In genomic region chr15:44535509-44536297, GRCh38 we compare ENCODE assay signal across 7 cellular contexts. TPM values are rescaled to one million over a fixed set of nuclear protein-coding genes. Genes with fewer than 3 reads are reported as not detected.
DNase-seq lines count a peak whose midpoint lies in the region; ATAC-seq, FAIRE-seq and TF ChIP-seq lines count a peak whose summit lies in the region.

No MANE protein-coding gene starts in this region.

- H3K27me3 ChIP-seq in adipocyte (replicated peaks; ENCODE audit: control insufficient read depth, insufficient read depth, low read length) (no peaks in the 10 kb centered on the region), small intestine (ENCODE audit: control insufficient read depth in 2 of 2, insufficient read depth in 2 of 2, low read length in 2 of 2) (no peaks in the 10 kb centered on the region)

- ATAC-seq in GM18511 (IDR thresholded peaks at IDR 0.05; ENCODE audit: unreplicated experiment) (peak; percentile 2), HG03159 (IDR thresholded peaks at IDR 0.05; ENCODE audit: unreplicated experiment) (no peak)

- H3K9me3 ChIP-seq in adipocyte (ENCODE audit: control insufficient read depth, low read length) = no peaks in the 10 kb centered on the region
- H3K9me3 ChIP-seq in iPS-18c (ENCODE audit: control insufficient read depth, insufficient read depth, low read length) = no peaks in the 10 kb centered on the region
- no peaks in the 10 kb centered on the region for H3K9me3 ChIP-seq in small intestine (ENCODE audit: control insufficient read depth, low read depth)

- FAIRE-seq in small intestine (lab: Jason Lieb, UNC) = no peak

- H3K4me1 ChIP-seq in adipocyte (ENCODE audit: control insufficient read depth, insufficient read depth, low read length) = peaks cover 30% of the 10 kb centered on the region
- no peaks in the 10 kb centered on the region for H3K4me1 ChIP-seq in small intestine (ENCODE audit: control insufficient read depth in 2 of 2, insufficient read depth in 1 of 2, low read depth in 1 of 2, low read length in 1 of 2)

- peak overlapping the region; percentile 95 for H3K4me3 ChIP-seq in adipocyte (ENCODE audit: low read length)
- H3K4me3 ChIP-seq in iPS-18c (ENCODE audit: insufficient read depth, low read depth, low read length) = peak overlapping the region; percentile 80
- H3K4me3 ChIP-seq in small intestine (ENCODE audit: low read depth in 1 of 2, low read length in 2 of 2) = peak overlapping the region; percentile 67 to 68

- DNase-seq in NCI-H526 treated with DMSO at 0.1 percent for 48 hours (lab: John Stamatoyannopoulos, UW) (peak; percentile 50), adipocyte (ENCODE audit: low read depth) (no peak), small intestine (peak; percentile 37), HEK293T (ENCODE audit: extremely low spot score) (no peak)

- peak overlapping the region; percentile 92 to 97 for H3K27ac ChIP-seq in small intestine (ENCODE audit: low read depth in 1 of 2, low read length in 1 of 2)

- H3K9ac ChIP-seq in adipocyte (ENCODE audit: low read length) = peak overlapping the region; percentile 96

- peaks cover 18% of the 10 kb centered on the region for H3K36me3 ChIP-seq in adipocyte (ENCODE audit: control insufficient read depth, insufficient read depth, low read length, severe bottlenecking)
- no peaks in the 10 kb centered on the region for H3K36me3 ChIP-seq in small intestine (ENCODE audit: control insufficient read depth in 2 of 2, insufficient read depth in 2 of 2, low read length in 2 of 2)

- WGBS in small intestine, 3 donors = 54 to 58% (median 54%) methylated on average over 36 of the region's 36 CpGs

- CTCF ChIA-PET in HEK293T (lab: Yijun Ruan, JAX) = interaction anchor here (2.0 kb wide), 1 partner anchor 43 kb away, joined by 4 read pairs; no protein-coding TSS in a partner anchor

- POLR2A ChIA-PET in HEK293T (lab: Yijun Ruan, JAX) = no interaction called here

TF ChIP-seq in HEK293T, 16 proteins besides CTCF, POLR2A, EP300 and RAD21:
- TF ChIP-seq FOXK2 (IDR thresholded peaks at IDR 0.05) = no peak
- no peak for TF ChIP-seq ZNF384 (IDR thresholded peaks at IDR 0.05)
- TF ChIP-seq FOXA1 (IDR thresholded peaks at IDR 0.05) = no peak
- no peak for TF ChIP-seq TARDBP (IDR thresholded peaks at IDR 0.05)
- no peak for TF ChIP-seq LEF1 (IDR thresholded peaks at IDR 0.05; ENCODE audit: borderline replicate concordance)
- TF ChIP-seq HDGF (IDR thresholded peaks at IDR 0.05; ENCODE audit: borderline replicate concordance) = no peak
- no peak for TF ChIP-seq NFRKB (IDR thresholded peaks at IDR 0.05)
- no peak for TF ChIP-seq SP1 (IDR thresholded peaks at IDR 0.05)
- TF ChIP-seq PKNOX1 (IDR thresholded peaks at IDR 0.05) = no peak
- no peak for TF ChIP-seq BHLHE40 (IDR thresholded peaks at IDR 0.05; ENCODE audit: borderline replicate concordance)
- no peak for TF ChIP-seq SUZ12 (IDR thresholded peaks at IDR 0.05)
- TF ChIP-seq L3MBTL2 (conservative IDR thresholded peaks at IDR 0.05) = no peak
- TF ChIP-seq ARNT (IDR thresholded peaks at IDR 0.05) = no peak
- TF ChIP-seq FOXM1 (IDR thresholded peaks at IDR 0.05; ENCODE audit: borderline replicate concordance) = no peak
- TF ChIP-seq CTBP1 (IDR thresholded peaks at IDR 0.05; ENCODE audit: borderline replicate concordance) = no peak
- TF ChIP-seq ELF4 (IDR thresholded peaks at IDR 0.05) = no peak

RNA-seq across cellular contexts. Expression of gene EIF3J, which starts 1.2 kb away (rescaled TPM):
- 10 to 100 TPM; 31.5 to 63.3 (median 50.3) TPM for polyA plus RNA-seq in small intestine

Comparison
In these comparisons a context has a peak if more than half of its experiments do, and no peak if none do; other contexts are left out.
1. DNase-seq: peak in NCI-H526 treated with DMSO at 0.1 percent for 48 hours (single experiment) and small intestine (single experiment); none in adipocyte (single experiment) and HEK293T (single experiment).
2. Peak in every context shown above with its lines, with median percentiles within 50 percentile points of each other: H3K4me3 ChIP-seq.